20 cellular contexts compared by ENCODE assay signal in the genomic region with DNA sequence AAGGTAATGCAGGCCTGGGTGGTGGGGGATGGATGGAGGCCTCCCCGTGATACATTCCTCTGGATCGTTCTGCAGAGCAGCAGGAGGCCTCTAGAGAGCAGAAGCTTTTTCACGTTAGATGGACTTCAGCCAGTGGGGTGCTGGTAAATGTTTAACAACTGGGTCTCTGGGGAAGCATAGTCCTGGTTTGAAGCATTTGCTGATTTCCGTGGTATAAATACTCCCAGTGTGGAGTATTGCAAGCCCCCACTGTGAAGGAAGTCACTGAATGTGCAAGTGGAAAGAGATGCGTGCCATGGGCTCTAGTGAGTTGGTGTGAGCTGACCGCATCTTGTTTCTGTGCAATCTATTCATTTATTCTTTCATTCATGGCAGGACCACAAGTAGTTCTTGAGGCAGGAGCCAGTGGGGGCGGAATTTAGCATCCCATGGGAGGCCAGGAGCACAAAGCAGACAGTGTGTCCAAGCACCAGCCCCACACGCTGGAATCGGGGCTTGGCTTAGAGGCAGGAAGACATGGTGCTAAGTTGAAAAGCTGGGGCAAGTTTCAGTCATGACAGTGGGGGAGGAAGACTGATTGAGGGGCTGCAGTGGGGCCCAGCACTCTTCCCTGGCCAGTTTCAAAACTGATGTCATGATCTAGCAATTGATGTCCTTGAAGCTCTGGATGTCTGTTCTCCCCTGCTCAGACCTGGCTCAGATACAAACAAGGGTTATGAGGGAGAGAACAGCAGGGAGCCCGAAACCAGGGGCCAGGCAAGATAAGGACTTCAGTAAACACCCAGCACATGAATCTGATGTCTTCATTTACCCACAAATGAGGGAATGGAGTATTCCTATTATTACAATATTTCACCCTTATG.
DNase-seq lines count a peak whose midpoint lies in the region; ATAC-seq, FAIRE-seq and TF ChIP-seq lines count a peak whose summit lies in the region.
"Had no signal": no experiment of that assay in that cellular context is flagged by ENCODE, and none has a peak within 500 bp of the region (broad histone marks: within the 10 kb centered on the region; RNA-seq: fewer than 3 reads in every experiment).

No MANE protein-coding gene starts in this region.

- no TSS peak for BruUV-seq in HepG2 (replicated peaks; lab: Mats Ljungman, UMichigan)

- no peak; the same call in 1 of the 2 replicates for TF ChIP-seq RAD21 in HepG2 (CRISPR knock-in tag; IDR thresholded peaks at IDR 0.05)

- no peaks in the 10 kb centered on the region for H4K20me1 ChIP-seq in HepG2 (ENCODE audit: insufficient read depth, low read length)
- H4K20me1 ChIP-seq: BLaER1 had no signal

- H3K27ac ChIP-seq in HUES6 (ENCODE audit: low read depth, low read length): no peak overlapping the region; the same call in 1 of the 2 replicates
- peak overlapping the region in 3 of 4 donors; percentile 46 to 69 (median 63) for H3K27ac ChIP-seq in body of pancreas
- peak overlapping the region; percentile 55 for H3K27ac ChIP-seq in HepG2 (ENCODE audit: extremely low read length, insufficient read depth, low read length)
- H3K27ac ChIP-seq in tibial nerve: peak overlapping the region in 2 of 4 donors; percentile 71 to 73
- H3K27ac ChIP-seq: BLaER1, gastrocnemius medialis had no signal

- H3K9me3 ChIP-seq in HUES6 (ENCODE audit: control insufficient read depth, insufficient read depth, low read depth, low read length) (peaks cover 11% of the 10 kb centered on the region; the same call in 1 of the 2 replicates), body of pancreas (no peaks in the 10 kb centered on the region), HepG2 (ENCODE audit: low read length) (no peaks in the 10 kb centered on the region), tibial nerve (peaks cover 0 to 10% (median 0%) of the 10 kb centered on the region in 4 donors)
- H3K9me3 ChIP-seq: BLaER1, gastrocnemius medialis had no signal

- POLR2A ChIA-PET in HepG2 (lab: Yijun Ruan, JAX): no interaction called here

- no peaks in the 10 kb centered on the region for H3K36me3 ChIP-seq in HUES6 (ENCODE audit: control insufficient read depth, insufficient read depth, low read length)
- H3K36me3 ChIP-seq in body of pancreas (replicated peaks in 1 of 2; ENCODE audit: insufficient read depth in 1 of 2, low read depth in 2 of 2): no peaks in the 10 kb centered on the region
- H3K36me3 ChIP-seq in HepG2 (replicated peaks in 1 of 2; ENCODE audit: control insufficient read depth in 1 of 2, insufficient read depth in 2 of 2, low read length in 2 of 2): no peaks in the 10 kb centered on the region
- H3K36me3 ChIP-seq in tibial nerve: no peaks in the 10 kb centered on the region
- H3K36me3 ChIP-seq: BLaER1, gastrocnemius medialis had no signal

- intact Hi-C loops in body of pancreas (cut with DNase I): no loop called here
- intact Hi-C loops in HepG2 (cut with micrococcal nuclease; ENCODE audit: unreplicated experiment): no loop called here

- peak; percentile 75 for ATAC-seq in body of pancreas
- peak; percentile 99 for ATAC-seq in HepG2
- no peak for ATAC-seq in stimulated activated naive CD8-positive, alpha-beta T cell treated with anti-CD3 and anti-CD28 coated beads, Interleukin-15, Interleukin-2, amounts not matched to agents 100 U/mL and 50 U/mL, for 24 hours
- ATAC-seq: gastrocnemius medialis, left colon had no signal

- H3K4me3 ChIP-seq in HUES6 (ENCODE audit: low read depth, low read length) (no peak overlapping the region), body of pancreas (no peak overlapping the region), HepG2 (replicated peaks in 1 of 3; ENCODE audit: insufficient read depth in 1 of 3, low read depth in 2 of 3, low read length in 3 of 3) (peak overlapping the region; percentile 17 to 56 (median 46); a peak in 5 of 6 replicates), tibial nerve (no peak overlapping the region)
- H3K4me3 ChIP-seq: BLaER1, gastrocnemius medialis had no signal

- WGBS in body of pancreas, 2 donors: 34 to 49% methylated on average over 10 of the region's 10 CpGs
- 8% methylated on average over 7 of the region's 10 CpGs for WGBS in HepG2 (ENCODE audit: low lambda C conversion rate)
- 31 to 32% methylated on average over 10 of the region's 10 CpGs for WGBS in tibial nerve, 2 donors

- H3K79me2 ChIP-seq in HepG2 (ENCODE audit: insufficient read depth, low read length): no peaks in the 10 kb centered on the region

- CTCF ChIA-PET in HepG2 (lab: Yijun Ruan, JAX; ENCODE audit: low intra/inter-chr PET ratio, low total read pairs): no interaction called here

- peak in 3 of 4 donors; percentile 22 to 53 (median 37) for DNase-seq in body of pancreas
- DNase-seq in HepG2 (ENCODE audit: low spot score): peak; percentile 86
- peak; percentile 29 to 58 for DNase-seq in tibial nerve (ENCODE audit: low spot score in 2 of 2)
- no peak for DNase-seq in stimulated activated naive CD8-positive, alpha-beta T cell treated with anti-CD3 and anti-CD28 coated beads, Interleukin-15, Interleukin-2, amounts not matched to agents 100 U/mL and 50 U/mL, for 24 hours
- no peak for DNase-seq in NCI-H748 (lab: John Stamatoyannopoulos, UW; ENCODE audit: unreplicated experiment)
- no peak for DNase-seq in NCI-H226
- DNase-seq: activated CD4-positive, alpha-beta T cell treated with anti-CD3 and anti-CD28 coated beads for 48 hours; activated CD8-positive, alpha-beta memory T cell treated with anti-CD3 and anti-CD28 coated beads, Interleukin-2, amount 50 U/mL, for 48 hours; activated effector memory CD4-positive, alpha-beta T cell treated with anti-CD3 and anti-CD28 coated beads, Interleukin-2, amount 50 U/mL, for 16 hours; amygdala; gastrocnemius medialis; left colon; MM.1S; NCI-H187; NCI-H345; occipital lobe had no signal

- FAIRE-seq in HepG2 (lab: Jason Lieb, UNC): peak; percentile 84
- FAIRE-seq: GM12891, TTC549 had no signal

- H2AFZ ChIP-seq in HepG2 (ENCODE audit: low read length): peak overlapping the region; percentile 62

- H3K4me1 ChIP-seq in HUES6 (ENCODE audit: control insufficient read depth, insufficient read depth, low read length): peaks cover 9% of the 10 kb centered on the region; the same call in 1 of the 2 replicates
- H3K4me1 ChIP-seq in body of pancreas: peaks cover 8% of the 10 kb centered on the region
- peaks cover 31% of the 10 kb centered on the region for H3K4me1 ChIP-seq in HepG2 (ENCODE audit: insufficient read depth, low read length)
- peaks cover 0 to 12% (median 0%) of the 10 kb centered on the region in 4 donors for H3K4me1 ChIP-seq in tibial nerve
- H3K4me1 ChIP-seq: BLaER1, gastrocnemius medialis had no signal

- TF ChIP-seq EP300 in HepG2 (IDR thresholded peaks at IDR 0.05; ENCODE audit: low read depth in 2 of 2, low read length in 2 of 2) (0 out of 4 replicates have a peak, but pooled peaks of 1 of the 2 experiments have one; percentile 12), HepG2 (CRISPR knock-in tag; IDR thresholded peaks at IDR 0.05; ENCODE audit: borderline replicate concordance) (no peak), tibial nerve (IDR thresholded peaks at IDR 0.05) (peak in 1 of 2 donors; percentile 70)

- in situ Hi-C loops in HepG2 (cut with HindIII; ENCODE audit: extremely low pct_ligation_motif_present, low pct_unique_long_range_greater_than_20kb): no loop called here

- TF ChIP-seq POLR2A in body of pancreas (IDR thresholded peaks at IDR 0.05): no peak
- TF ChIP-seq POLR2A in HepG2 (IDR thresholded peaks at IDR 0.05; ENCODE audit: insufficient read depth in 1 of 2, low read depth in 2 of 2, low read length in 2 of 2): no peak
- TF ChIP-seq POLR2A in tibial nerve (IDR thresholded peaks at IDR 0.05): no peak

- H3K9ac ChIP-seq in HUES6 (ENCODE audit: low read length) (peak overlapping the region; percentile 41), HepG2 (ENCODE audit: insufficient read depth, low read depth, low read length) (peak overlapping the region; percentile 38)
- H3K9ac ChIP-seq: BLaER1 had no signal

- H3K27me3 ChIP-seq in HUES6 (ENCODE audit: control insufficient read depth, insufficient read depth, low read length) (no peaks in the 10 kb centered on the region), body of pancreas (no peaks in the 10 kb centered on the region), HepG2 (ENCODE audit: control insufficient read depth in 1 of 2, insufficient read depth in 2 of 2, low read length in 2 of 2) (no peaks in the 10 kb centered on the region), tibial nerve (no peaks in the 10 kb centered on the region)
- H3K27me3 ChIP-seq: BLaER1, gastrocnemius medialis had no signal

- TF ChIP-seq CTCF in body of pancreas (IDR thresholded peaks at IDR 0.05) (peak in 1 of 7 experiments; percentile 13), HepG2 (CRISPR knock-in tag; IDR thresholded peaks at IDR 0.05) (peak; percentile 46), tibial nerve (IDR thresholded peaks at IDR 0.05) (no peak)

- peak overlapping the region; percentile 95 for H3K4me2 ChIP-seq in HepG2 (ENCODE audit: low read depth, low read length)
- H3K4me2 ChIP-seq: BLaER1 had no signal

TF ChIP-seq in HepG2, 621 proteins besides CTCF, POLR2A, EP300 and RAD21 (continues in another document):
- TF ChIP-seq, protein P1, sequence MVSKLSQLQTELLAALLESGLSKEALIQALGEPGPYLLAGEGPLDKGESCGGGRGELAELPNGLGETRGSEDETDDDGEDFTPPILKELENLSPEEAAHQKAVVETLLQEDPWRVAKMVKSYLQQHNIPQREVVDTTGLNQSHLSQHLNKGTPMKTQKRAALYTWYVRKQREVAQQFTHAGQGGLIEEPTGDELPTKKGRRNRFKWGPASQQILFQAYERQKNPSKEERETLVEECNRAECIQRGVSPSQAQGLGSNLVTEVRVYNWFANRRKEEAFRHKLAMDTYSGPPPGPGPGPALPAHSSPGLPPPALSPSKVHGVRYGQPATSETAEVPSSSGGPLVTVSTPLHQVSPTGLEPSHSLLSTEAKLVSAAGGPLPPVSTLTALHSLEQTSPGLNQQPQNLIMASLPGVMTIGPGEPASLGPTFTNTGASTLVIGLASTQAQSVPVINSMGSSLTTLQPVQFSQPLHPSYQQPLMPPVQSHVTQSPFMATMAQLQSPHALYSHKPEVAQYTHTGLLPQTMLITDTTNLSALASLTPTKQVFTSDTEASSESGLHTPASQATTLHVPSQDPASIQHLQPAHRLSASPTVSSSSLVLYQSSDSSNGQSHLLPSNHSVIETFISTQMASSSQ (IDR thresholded peaks at IDR 0.05; ENCODE audit: low read depth): peak; percentile 86
- TF ChIP-seq, protein P1 (CRISPR knock-in tag; IDR thresholded peaks at IDR 0.05; ENCODE audit: borderline replicate concordance): peak; percentile 87

Comparison
In these comparisons a context has a peak if more than half of its experiments do, and no peak if none do; other contexts are left out.
1. H3K4me3 ChIP-seq: peak in HepG2 (3 of 3); none in HUES6 (single experiment), body of pancreas (0 of 2) and tibial nerve (0 of 4).
2. DNase-seq: peak in body of pancreas (3 of 4), HepG2 (single experiment) and tibial nerve (2 of 2); none in stimulated activated naive CD8-positive, alpha-beta T cell treated with anti-CD3 and anti-CD28 coated beads, Interleukin-15, Interleukin-2, amounts not matched to agents 100 U/mL and 50 U/mL, for 24 hours (single experiment), NCI-H748 (single experiment) and NCI-H226 (single experiment).